ENCODE assay signal across 8 cellular contexts in the genomic region with DNA sequence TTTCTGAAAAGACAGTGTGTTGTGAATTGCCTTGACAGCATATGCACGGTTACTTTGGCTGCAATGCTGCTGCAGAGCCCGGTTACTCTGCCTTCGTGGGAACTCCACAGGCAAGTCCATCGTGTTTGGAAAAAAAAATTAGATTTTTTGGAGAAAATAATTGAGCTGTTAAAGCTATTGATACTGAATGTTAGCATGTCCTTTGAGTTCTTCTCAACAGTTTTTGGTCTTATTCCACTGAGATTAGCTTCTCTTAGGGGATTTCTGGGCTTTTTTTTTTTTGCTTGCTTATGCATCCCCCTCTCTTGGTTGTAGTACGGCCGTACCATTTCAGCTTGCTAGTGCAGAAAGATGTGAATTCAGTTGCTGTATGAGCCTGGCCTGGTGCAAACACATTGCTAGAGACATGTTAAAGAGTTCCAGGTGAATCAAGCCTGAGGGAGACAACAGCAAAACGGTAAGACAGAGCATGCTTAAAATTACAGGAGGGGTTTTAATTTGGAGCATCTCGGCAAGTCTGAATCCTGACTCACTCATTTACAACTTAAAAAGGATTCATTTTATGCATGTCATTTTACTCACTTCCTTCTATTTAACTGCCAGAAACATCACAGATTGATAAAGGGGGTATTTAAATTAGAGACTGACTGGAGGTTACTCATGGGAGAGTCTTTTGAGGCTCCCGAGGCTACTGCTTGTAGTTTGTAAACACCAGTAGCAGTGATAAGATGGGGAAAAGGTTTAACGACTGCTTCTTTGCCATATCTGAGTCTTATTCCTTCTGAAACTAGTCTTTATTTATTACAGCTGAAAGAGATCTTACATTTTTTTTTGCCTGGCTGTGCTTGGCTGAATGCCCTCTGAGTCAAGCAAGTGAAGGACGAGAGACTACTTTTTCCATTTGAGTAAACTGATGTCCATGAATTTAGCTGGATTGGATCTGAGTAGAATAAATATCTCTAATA.
DNase-seq lines count a peak whose midpoint lies in the region; ATAC-seq and TF ChIP-seq lines count a peak whose summit lies in the region.

No MANE protein-coding gene starts in this region.

- peak overlapping the region in 1 of 2 donors; percentile 55 for H3K27ac ChIP-seq in coronary artery

- H3K9me3 Mint-ChIP-seq in natural killer cell: peaks cover 3 to 7% of the 10 kb centered on the region in 2 donors
- H3K9me3 Mint-ChIP-seq in activated CD4-positive, alpha-beta T cell treated with anti-CD3 and anti-CD28 coated beads, Interleukin-2, amount 10 ng/mL, durations not matched to agents 7 days and 5 days: no peaks in the 10 kb centered on the region

- POLR2A ChIA-PET in activated CD4-positive, alpha-beta T cell treated with anti-CD3 and anti-CD28 coated beads, Interleukin-2, amount 10 ng/mL, durations not matched to agents 7 days and 5 days (lab: Charles Lee): no interaction called here

- H3K27ac Mint-ChIP-seq in natural killer cell: no peak overlapping the region
- H3K27ac Mint-ChIP-seq in activated CD4-positive, alpha-beta T cell treated with anti-CD3 and anti-CD28 coated beads, Interleukin-2, amount 10 ng/mL, durations not matched to agents 7 days and 5 days: no peak overlapping the region

- no peaks in the 10 kb centered on the region for H3K36me3 Mint-ChIP-seq in natural killer cell
- H3K36me3 Mint-ChIP-seq in activated CD4-positive, alpha-beta T cell treated with anti-CD3 and anti-CD28 coated beads, Interleukin-2, amount 10 ng/mL, durations not matched to agents 7 days and 5 days (ENCODE audit: low read depth): no peaks in the 10 kb centered on the region

- intact Hi-C loops in natural killer cell (cut with micrococcal nuclease): no loop called here

- H3K4me1 Mint-ChIP-seq in natural killer cell: no peaks in the 10 kb centered on the region
- H3K4me1 Mint-ChIP-seq in activated CD4-positive, alpha-beta T cell treated with anti-CD3 and anti-CD28 coated beads, Interleukin-2, amount 10 ng/mL, durations not matched to agents 7 days and 5 days: no peaks in the 10 kb centered on the region

- CTCF ChIA-PET in activated CD4-positive, alpha-beta T cell treated with anti-CD3 and anti-CD28 coated beads, Interleukin-2, amount 10 ng/mL, durations not matched to agents 7 days and 5 days (lab: Charles Lee): interaction anchor here (0.6 kb wide), 1 partner anchor 267 kb away, joined by 4 read pairs; no protein-coding TSS in a partner anchor

- ATAC-seq in GM19463 (IDR thresholded peaks at IDR 0.05; ENCODE audit: unreplicated experiment) (peak; percentile 36), HG03521 (IDR thresholded peaks at IDR 0.05; ENCODE audit: unreplicated experiment) (peak; percentile 31), natural killer cell (no peak)

- no peaks in the 10 kb centered on the region for H3K27me3 Mint-ChIP-seq in natural killer cell (ENCODE audit: low read depth in 2 of 2)
- no peaks in the 10 kb centered on the region for H3K27me3 Mint-ChIP-seq in activated CD4-positive, alpha-beta T cell treated with anti-CD3 and anti-CD28 coated beads, Interleukin-2, amount 10 ng/mL, durations not matched to agents 7 days and 5 days

- no peak overlapping the region for H3K4me3 Mint-ChIP-seq in natural killer cell
- H3K4me3 Mint-ChIP-seq in activated CD4-positive, alpha-beta T cell treated with anti-CD3 and anti-CD28 coated beads, Interleukin-2, amount 10 ng/mL, durations not matched to agents 7 days and 5 days: no peak overlapping the region

- TF ChIP-seq CTCF in coronary artery (IDR thresholded peaks at IDR 0.05): no peak
- TF ChIP-seq CTCF in natural killer cell (IDR thresholded peaks at IDR 0.05): no peak

- peak overlapping the region; percentile 53 for H3K4me3 ChIP-seq in coronary artery

- DNase-seq in Ammon's horn (ENCODE audit: low spot score) (peak; percentile 64), coronary artery (ENCODE audit: low spot score) (no peak), pons (ENCODE audit: low spot score) (peak; percentile 50), natural killer cell (no peak), islet precursor cell (no peak)
- DNase-seq in activated CD4-positive, alpha-beta T cell treated with anti-CD3 and anti-CD28 coated beads, Interleukin-2, amount 10 ng/mL, durations not matched to agents 7 days and 5 days: no peak

Comparison
In these comparisons a context has a peak if more than half of its experiments do, and no peak if none do; other contexts are left out.
1. DNase-seq: peak in Ammon's horn (single experiment) and pons (single experiment); none in coronary artery (single experiment), natural killer cell (single experiment), islet precursor cell (single experiment) and activated CD4-positive, alpha-beta T cell treated with anti-CD3 and anti-CD28 coated beads, Interleukin-2, amount 10 ng/mL, durations not matched to agents 7 days and 5 days (single experiment).
2. ATAC-seq: peak in GM19463 (single experiment) and HG03521 (single experiment); none in natural killer cell (0 of 3).